In genomic region chr7:44463169-44463808, GRCh38 we compare ENCODE assay signal across 12 cellular contexts. TPM values are rescaled to one million over a fixed set of nuclear protein-coding genes. Genes with fewer than 3 reads are reported as not detected.
DNase-seq lines count a peak whose midpoint lies in the region; ATAC-seq, FAIRE-seq and TF ChIP-seq lines count a peak whose summit lies in the region.
"Had no signal": no experiment of that assay in that cellular context is flagged by ENCODE, and none has a peak within 500 bp of the region (broad histone marks: within the 10 kb centered on the region; RNA-seq: fewer than 3 reads in every experiment).

No MANE protein-coding gene starts in this region.

- H3K9ac ChIP-seq in keratinocyte (ENCODE audit: control insufficient read depth, extremely low read depth, insufficient read depth, low read length) = no peak overlapping the region

- no TSS peak for BruUV-seq in Calu3 (replicated peaks; lab: Mats Ljungman, UMichigan)

- no peak overlapping the region for H2AFZ ChIP-seq in keratinocyte (ENCODE audit: control insufficient read depth, low read length)

- CTCF ChIA-PET in Calu3 (lab: Charles Lee) = no interaction called here

- H3K27me3 ChIP-seq in keratinocyte (ENCODE audit: control insufficient read depth, extremely low read depth, insufficient read depth, low read length) (no peaks in the 10 kb centered on the region), transverse colon (no peaks in the 10 kb centered on the region)
- H3K27me3 ChIP-seq: SJSA1 had no signal

- no peak for DNase-seq in Calu3
- no peak for DNase-seq in HFF-Myc (ENCODE audit: extremely low read depth, low read depth)
- DNase-seq in T-helper 2 cell treated with Interferon-gamma antibody and Interleukin-4, amounts not matched to agents 5 μg/mL and 100 μg/mL, for 36 hours (ENCODE audit: low spot score) = no peak
- no peak for DNase-seq in keratinocyte (ENCODE audit: low read depth, low spot score)
- no peak for DNase-seq in transverse colon
- no peak for DNase-seq in NCI-H1048 (lab: John Stamatoyannopoulos, UW)
- DNase-seq in C1 segment of cervical spinal cord (lab: John Stamatoyannopoulos, UW) = no peak
- DNase-seq: stimulated activated CD4-positive, alpha-beta T cell treated with anti-CD3 and anti-CD28 coated beads, Interleukin-4, amount 100 ng/mL, for 24 hours had no signal

- WGBS in transverse colon (ENCODE audit: low coverage in 1 of 2), 2 donors = 100% methylated on average over 1 of the region's 1 CpG; no CpG with 5 or more reads in 1 of the 2 donors

- H3K27ac Mint-ChIP-seq in Calu3 (ENCODE audit: unreplicated experiment) = no peak overlapping the region
- peak overlapping the region; percentile 60 for H3K27ac Mint-ChIP-seq in T-helper 2 cell treated with Interferon-gamma antibody and Interleukin-4, amounts not matched to agents 5 μg/mL and 100 μg/mL, for 36 hours

- no peak overlapping the region for H3K27ac ChIP-seq in keratinocyte (ENCODE audit: control insufficient read depth, insufficient read depth, low read length)
- H3K27ac ChIP-seq in transverse colon = no peak overlapping the region
- H3K27ac ChIP-seq: SJSA1 had no signal

- no peak for TF ChIP-seq POLR2A in transverse colon (IDR thresholded peaks at IDR 0.05)

- peak; percentile 17 for FAIRE-seq in keratinocyte (lab: Jason Lieb, UNC)
- FAIRE-seq: HTR-8/SVneo had no signal

- H3K4me1 ChIP-seq in keratinocyte (ENCODE audit: control insufficient read depth, extremely low read depth, insufficient read depth, low read length) (peaks cover 17% of the 10 kb centered on the region), transverse colon (peaks cover 0 to 14% (median 8%) of the 10 kb centered on the region in 4 donors)
- H3K4me1 ChIP-seq: HAP-1 had no signal

- H3K79me2 ChIP-seq in keratinocyte (ENCODE audit: control insufficient read depth, insufficient read depth, low read length) = peaks cover 77% of the 10 kb centered on the region

- no peaks in the 10 kb centered on the region for H3K27me3 Mint-ChIP-seq in Calu3 (ENCODE audit: unreplicated experiment)
- H3K27me3 Mint-ChIP-seq in T-helper 2 cell treated with Interferon-gamma antibody and Interleukin-4, amounts not matched to agents 5 μg/mL and 100 μg/mL, for 36 hours (ENCODE audit: low read depth) = no peaks in the 10 kb centered on the region

- H3K4me3 ChIP-seq in HFF-Myc (replicated peaks; ENCODE audit: low read depth, low read length) (no peak overlapping the region), keratinocyte (ENCODE audit: control insufficient read depth in 2 of 3, extremely low read depth in 1 of 3, insufficient read depth in 2 of 3, low read depth in 1 of 3, low read length in 3 of 3) (no peak overlapping the region), transverse colon (no peak overlapping the region)
- H3K4me3 ChIP-seq: HAP-1, SJSA1 had no signal

- no peak for TF ChIP-seq EP300 in transverse colon (IDR thresholded peaks at IDR 0.05; ENCODE audit: low read depth)

- H4K20me1 ChIP-seq in keratinocyte (ENCODE audit: control insufficient read depth, extremely low read depth, insufficient read depth, low read length) = no peaks in the 10 kb centered on the region

- H3K36me3 ChIP-seq in keratinocyte (ENCODE audit: control insufficient read depth in 2 of 2, extremely low read depth in 1 of 2, insufficient read depth in 2 of 2, low read length in 2 of 2) (peaks cover 14 to 23% of the 10 kb centered on the region in 2 experiments), transverse colon (peaks cover 0 to 3% (median 0%) of the 10 kb centered on the region in 4 donors)

- H3K9me1 ChIP-seq in keratinocyte (ENCODE audit: control insufficient read depth, extremely low read depth, insufficient read depth, low read length) = no peaks in the 10 kb centered on the region

- dilution Hi-C loops in keratinocyte (cut with MboI; ENCODE audit: extremely low pct_ligation_motif_present, low sequenced_read_pairs) = no loop called here

- in situ Hi-C loops in transverse colon (cut with MboI; ENCODE audit: low pct_ligation_motif_present in 1 of 4, low pct_unique_long_range_greater_than_20kb in 1 of 4, low sequenced_read_pairs in 3 of 4) = no loop called here

- H3K4me2 ChIP-seq in keratinocyte (ENCODE audit: control insufficient read depth, extremely low read depth, insufficient read depth, low read depth, low read length) = no peak overlapping the region

- peaks cover 40% of the 10 kb centered on the region for H3K36me3 Mint-ChIP-seq in Calu3 (ENCODE audit: insufficient read depth, unreplicated experiment)
- peaks cover 38% of the 10 kb centered on the region for H3K36me3 Mint-ChIP-seq in T-helper 2 cell treated with Interferon-gamma antibody and Interleukin-4, amounts not matched to agents 5 μg/mL and 100 μg/mL, for 36 hours (ENCODE audit: low read depth)

- peaks cover 23% of the 10 kb centered on the region for H3K4me1 Mint-ChIP-seq in Calu3 (ENCODE audit: low read depth, unreplicated experiment)
- H3K4me1 Mint-ChIP-seq in T-helper 2 cell treated with Interferon-gamma antibody and Interleukin-4, amounts not matched to agents 5 μg/mL and 100 μg/mL, for 36 hours (ENCODE audit: low read depth) = peaks cover 48% of the 10 kb centered on the region

- TF ChIP-seq CTCF in Calu3 (IDR thresholded peaks at IDR 0.05; ENCODE audit: unreplicated experiment) (peak; percentile 45), HFF-Myc (IDR thresholded peaks at IDR 0.05; ENCODE audit: low read depth, low read length, missing control alignments) (peak; percentile 25), keratinocyte (optimal IDR thresholded peaks at IDR 0.05 in 1 of 3, IDR thresholded peaks at IDR 0.05 in 1 of 3, conservative IDR thresholded peaks at IDR 0.05 in 1 of 3; ENCODE audit: extremely low read depth in 1 of 3, insufficient read depth in 2 of 3, low read length in 3 of 3) (peak in 1 of 3 experiments; percentile 38), transverse colon (IDR thresholded peaks at IDR 0.05) (peak in 2 of 5 experiments; percentile 10 to 24)

- H3K9me3 Mint-ChIP-seq in Calu3 (ENCODE audit: low read depth, unreplicated experiment) = no peaks in the 10 kb centered on the region
- H3K9me3 Mint-ChIP-seq in T-helper 2 cell treated with Interferon-gamma antibody and Interleukin-4, amounts not matched to agents 5 μg/mL and 100 μg/mL, for 36 hours = no peaks in the 10 kb centered on the region

- ATAC-seq in HG03354 (IDR thresholded peaks at IDR 0.05; ENCODE audit: poor library complexity, severe bottlenecking, unreplicated experiment) = no peak

- intact Hi-C loops in Calu3 (cut with micrococcal nuclease; ENCODE audit: unreplicated experiment) (loop anchor here (5.0 kb wide), 1 partner anchor 221 kb away; no protein-coding TSS in a partner anchor), transverse colon (cut with DNase I; ENCODE audit: low total_unique reads) (no loop called here)

- H3K4me3 Mint-ChIP-seq in Calu3 (ENCODE audit: low read depth, unreplicated experiment) = no peak overlapping the region
- no peak overlapping the region for H3K4me3 Mint-ChIP-seq in T-helper 2 cell treated with Interferon-gamma antibody and Interleukin-4, amounts not matched to agents 5 μg/mL and 100 μg/mL, for 36 hours

- H3K9me3 ChIP-seq in keratinocyte (ENCODE audit: control insufficient read depth, low read depth, low read length) (no peaks in the 10 kb centered on the region), transverse colon (no peaks in the 10 kb centered on the region)
- H3K9me3 ChIP-seq: HAP-1, SJSA1 had no signal

RNA-seq across cellular contexts. Expression of gene NUDCD3, which starts 27.2 kb away (rescaled TPM):
- total RNA-seq in Calu3 (2022) (176 and 202 TPM in 2 replicates), transverse colon (10 to 100 TPM; 31.9 to 76.7 (median 38.6) TPM)
- polyA plus RNA-seq in keratinocyte = 57.7 to 84.9 TPM (median 58.7 TPM) in 3 replicates
- polyA plus RNA-seq in keratinocyte (2011; ENCODE audit: low read depth) = 82.8 TPM
- polyA plus RNA-seq in keratinocyte (2011; cell fraction: cytosol; rRNA removed) = 59.3 and 68.2 TPM in 2 replicates
- polyA plus RNA-seq in keratinocyte (2011; cell fraction: nucleus; rRNA removed) = 131 and 147 TPM in 2 replicates
- polyA plus RNA-seq in keratinocyte (2012; ENCODE audit: low replicate concordance) = 55.7 and 78.2 TPM in 2 replicates
- polyA minus RNA-seq in keratinocyte = 72.5 to 154 TPM (median 118 TPM) in 3 replicates
- polyA minus RNA-seq in keratinocyte (2011; cell fraction: cytosol; rRNA and poly(A)+ RNA removed) = 51.2 TPM
- polyA minus RNA-seq in keratinocyte (2011; cell fraction: nucleus; rRNA and poly(A)+ RNA removed) = 43.6 and 89.9 TPM in 2 replicates
